ENCODE assay signal across 8 cellular contexts in the genomic region with DNA sequence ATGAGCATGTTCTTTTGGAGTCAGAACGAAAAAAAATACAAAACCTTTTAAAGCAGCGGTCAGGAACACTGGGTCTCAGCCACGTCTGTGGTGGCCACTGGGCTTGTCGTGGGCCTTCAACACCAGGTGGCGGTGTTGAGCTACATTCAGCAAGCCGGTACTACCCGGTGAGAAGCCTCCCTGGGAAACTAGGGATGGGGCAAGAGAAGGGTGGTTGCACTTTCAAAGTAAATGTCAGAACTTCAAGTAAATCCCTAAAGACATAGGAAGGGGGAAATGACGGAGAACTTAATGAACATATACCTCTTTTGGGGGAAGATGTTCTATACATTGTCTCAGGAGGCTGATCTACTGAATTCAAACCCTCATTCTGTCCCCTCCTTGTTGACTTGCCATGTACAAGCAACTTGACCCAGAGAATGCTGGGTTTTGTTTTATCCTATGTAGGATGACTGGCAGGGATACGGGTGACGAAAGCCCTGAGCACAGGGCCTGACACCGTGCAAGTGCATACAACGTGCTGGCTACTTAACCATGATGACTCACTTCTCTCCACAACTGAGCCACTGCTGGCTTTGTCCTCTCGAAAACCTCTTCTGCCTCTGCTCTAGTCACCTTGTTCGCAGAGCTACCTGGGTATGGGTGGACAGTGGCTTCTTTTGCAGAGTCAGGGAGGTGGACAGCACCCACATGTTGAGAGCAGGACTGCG. TPM values are rescaled to one million over a fixed set of nuclear protein-coding genes. Genes with fewer than 3 reads are reported as not detected.
A peak's percentile ranks its signal among the peaks of the same experiment; 100 is the strongest.
DNase-seq lines count a peak whose midpoint lies in the region; ATAC-seq and TF ChIP-seq lines count a peak whose summit lies in the region.

No MANE protein-coding gene starts in this region.

- intact Hi-C loops in CD14-positive monocyte (cut with micrococcal nuclease) (no loop called here), Panc1 (cut with micrococcal nuclease; ENCODE audit: unreplicated experiment) (loop anchor here (10.0 kb wide), 1 partner anchor 676 kb away; no protein-coding TSS in a partner anchor)

- no peak overlapping the region for H3K4me3 Mint-ChIP-seq in CD14-positive monocyte
- no peak overlapping the region for H3K4me3 Mint-ChIP-seq in activated T-cell treated with anti-CD3 and anti-CD28 coated beads, Interleukin-2, amount 50 U/mL, for 4 hours

- H3K4me1 ChIP-seq in Panc1 (ENCODE audit: control insufficient read depth, insufficient read depth, low read length), result no peaks in the 10 kb centered on the region

- H3K4me1 Mint-ChIP-seq in CD14-positive monocyte, result peaks cover 8% of the 10 kb centered on the region
- peaks cover 4% of the 10 kb centered on the region for H3K4me1 Mint-ChIP-seq in activated T-cell treated with anti-CD3 and anti-CD28 coated beads, Interleukin-2, amount 50 U/mL, for 4 hours (ENCODE audit: low read depth)

- H3K9me3 ChIP-seq in Panc1 (ENCODE audit: control insufficient read depth, insufficient read depth, low read depth, low read length) (no peaks in the 10 kb centered on the region), neural cell (ENCODE audit: low read length) (no peaks in the 10 kb centered on the region)

- ATAC-seq in GM19397 (IDR thresholded peaks at IDR 0.05; ENCODE audit: unreplicated experiment), result peak; percentile 53
- ATAC-seq in Panc1, result peak; percentile 91
- ATAC-seq in activated T-cell treated with anti-CD3 and anti-CD28 coated beads, Interleukin-2, amount 50 U/mL, for 4 hours, result peak; percentile 78 to 86
- peak; percentile 93 for ATAC-seq in stimulated activated naive CD8-positive, alpha-beta T cell treated with anti-CD3 and anti-CD28 coated beads, Interleukin-15, Interleukin-2, amounts not matched to agents 100 U/mL and 50 U/mL, for 24 hours

- TF ChIP-seq RAD21 in neural cell (conservative IDR thresholded peaks at IDR 0.05), result peak; percentile 52

- H3K9ac ChIP-seq in neural cell (ENCODE audit: low read length), result no peak overlapping the region

- in situ Hi-C loops in Panc1 (cut with HindIII; ENCODE audit: low pct_unique_long_range_greater_than_20kb, low sequenced_read_pairs), result no loop called here

- no peaks in the 10 kb centered on the region for H3K27me3 ChIP-seq in Panc1 (ENCODE audit: control insufficient read depth, insufficient read depth, low read length)
- no peaks in the 10 kb centered on the region for H3K27me3 ChIP-seq in neural cell (ENCODE audit: insufficient read depth, low read depth, low read length)

- H3K36me3 ChIP-seq in Panc1 (ENCODE audit: control insufficient read depth, insufficient read depth, low read length), result no peaks in the 10 kb centered on the region
- H3K36me3 ChIP-seq in neural cell (ENCODE audit: insufficient read depth, low read length), result peaks cover 4% of the 10 kb centered on the region

- H3K27me3 Mint-ChIP-seq in CD14-positive monocyte (ENCODE audit: low read depth in 3 of 3), result peaks cover 7 to 23% (median 16%) of the 10 kb centered on the region in 3 donors
- peaks cover 23% of the 10 kb centered on the region for H3K27me3 Mint-ChIP-seq in activated T-cell treated with anti-CD3 and anti-CD28 coated beads, Interleukin-2, amount 50 U/mL, for 4 hours (ENCODE audit: low read depth)

- no peaks in the 10 kb centered on the region for H3K79me2 ChIP-seq in neural cell (replicated peaks; ENCODE audit: insufficient read depth, low read length)

- no peak overlapping the region for H3K4me2 ChIP-seq in neural cell (ENCODE audit: low read length)

- H3K27ac ChIP-seq in Panc1 (ENCODE audit: low read length) (no peak overlapping the region), neural cell (ENCODE audit: low read length) (no peak overlapping the region)

- no TSS peak for BruUV-seq in Panc1 (replicated peaks; lab: Mats Ljungman, UMichigan)

- CTCF ChIA-PET in Panc1 (lab: Charles Lee), result interaction anchor here (1.0 kb wide), 1 partner anchor 676 kb away, joined by 4 read pairs; no protein-coding TSS in a partner anchor

- TF ChIP-seq CTCF in CD14-positive monocyte (IDR thresholded peaks at IDR 0.05), result peak; percentile 95
- TF ChIP-seq CTCF in Panc1 (IDR thresholded peaks at IDR 0.05), result peak; percentile 83
- TF ChIP-seq CTCF in neural cell (IDR thresholded peaks at IDR 0.05; ENCODE audit: poor library complexity, severe bottlenecking), result peak; percentile 58

- H2AFZ ChIP-seq in neural cell (ENCODE audit: low read depth, low read length), result no peak overlapping the region

- no peaks in the 10 kb centered on the region for H3F3A ChIP-seq in neural cell (ENCODE audit: insufficient read depth, low read length, poor library complexity, severe bottlenecking)

- no peaks in the 10 kb centered on the region for H3K9me2 ChIP-seq in neural cell (ENCODE audit: insufficient read depth, low read length)

- H4K20me1 ChIP-seq in neural cell (ENCODE audit: insufficient read depth), result no peaks in the 10 kb centered on the region

- peaks cover 0 to 2% (median 0%) of the 10 kb centered on the region in 7 donors for H3K9me3 Mint-ChIP-seq in CD14-positive monocyte
- no peaks in the 10 kb centered on the region for H3K9me3 Mint-ChIP-seq in activated T-cell treated with anti-CD3 and anti-CD28 coated beads, Interleukin-2, amount 50 U/mL, for 4 hours

- peak; percentile 63 for DNase-seq in CD14-positive monocyte (ENCODE audit: low spot score)
- DNase-seq in HUDEP-2 (lab: John Stamatoyannopoulos, UW; ENCODE audit: unreplicated experiment in 76 of 76), result peak in 63 of 76 experiments; percentile 2 to 77 (median 37)
- peak; percentile 43 for DNase-seq in Panc1 (ENCODE audit: low read depth, low spot score)
- DNase-seq in activated T-cell treated with anti-CD3 and anti-CD28 coated beads, Interleukin-2, amount 50 U/mL, for 4 hours, result peak; percentile 58
- peak; percentile 85 for DNase-seq in fibroblast of peridontal ligament (ENCODE audit: extremely low read depth)
- DNase-seq in stimulated activated naive CD8-positive, alpha-beta T cell treated with anti-CD3 and anti-CD28 coated beads, Interleukin-15, Interleukin-2, amounts not matched to agents 100 U/mL and 50 U/mL, for 24 hours, result peak; percentile 82

- no peak overlapping the region for H3K27ac Mint-ChIP-seq in CD14-positive monocyte

- H3K4me3 ChIP-seq in Panc1 (ENCODE audit: low read depth in 2 of 2, low read length in 2 of 2) (no peak overlapping the region), neural cell (ENCODE audit: low read length) (no peak overlapping the region)

- peaks cover 0 to 1% of the 10 kb centered on the region in 2 donors for H3K36me3 Mint-ChIP-seq in CD14-positive monocyte
- no peaks in the 10 kb centered on the region for H3K36me3 Mint-ChIP-seq in activated T-cell treated with anti-CD3 and anti-CD28 coated beads, Interleukin-2, amount 50 U/mL, for 4 hours (ENCODE audit: insufficient read depth)

- POLR2A ChIA-PET in Panc1 (lab: Charles Lee), result no interaction called here

- TF ChIP-seq EP300 in neural cell (conservative IDR thresholded peaks at IDR 0.05; ENCODE audit: poor library complexity, severe bottlenecking), result no peak

TF ChIP-seq in neural cell, 6 proteins besides CTCF, POLR2A, EP300 and RAD21:
- TF ChIP-seq EZH2 (IDR thresholded peaks at IDR 0.05; ENCODE audit: borderline replicate concordance, insufficient read depth, low read length, poor library complexity, severe bottlenecking) (no peak), SMC3 (conservative IDR thresholded peaks at IDR 0.05; ENCODE audit: poor library complexity) (peak; percentile 51)

RNA-seq across cellular contexts. Expression of gene BAMBI, which starts 49.0 kb away (rescaled TPM):
- polyA plus RNA-seq in CD14-positive monocyte, result under 1 TPM; 0.08 to 0.09 TPM
- 3.9 TPM for total RNA-seq in Panc1 (2021; ENCODE audit: unreplicated experiment)
- 2.0 TPM for polyA plus RNA-seq in Panc1 (2012; ENCODE audit: insufficient read length)
- total RNA-seq in activated T-cell treated with anti-CD3 and anti-CD28 coated beads, Interleukin-2, amount 50 U/mL, for 4 hours, result 1 to 10 TPM; 1.1 to 1.2 (median 1.1) TPM
- 0.54 and 1.6 TPM in 2 replicates for polyA plus RNA-seq in neural cell
- 0.46 and 1.2 TPM in 2 replicates for polyA minus RNA-seq in neural cell
